Comparison of ENCODE assay signal across 1 cellular context in genomic region chr11:44727373-44728084, GRCh38.
A peak's percentile ranks its signal among the peaks of the same experiment; 100 is the strongest.
TF ChIP-seq lines count a peak whose summit lies in the region.

No MANE protein-coding gene starts in this region.

TF ChIP-seq in WTC11, 78 proteins besides CTCF, POLR2A, EP300 and RAD21 (continued from another document):
- TF ChIP-seq ERG (CRISPR knock-in tag; IDR thresholded peaks at IDR 0.05) (no peak), CREM (CRISPR knock-in tag; IDR thresholded peaks at IDR 0.05) (no peak), JUN (CRISPR knock-in tag; IDR thresholded peaks at IDR 0.05) (no peak), ETV6 (CRISPR knock-in tag; IDR thresholded peaks at IDR 0.05) (peak; percentile 77), NFATC4 (CRISPR knock-in tag; IDR thresholded peaks at IDR 0.05) (no peak), ZBTB43 (CRISPR knock-in tag; IDR thresholded peaks at IDR 0.05) (no peak), SMAD4 (CRISPR knock-in tag; IDR thresholded peaks at IDR 0.05) (no peak), ZMAT4 (CRISPR knock-in tag; IDR thresholded peaks at IDR 0.05) (no peak), ZBTB21 (CRISPR knock-in tag; IDR thresholded peaks at IDR 0.05; ENCODE audit: borderline replicate concordance) (peak; percentile 8; the same call in 1 of the 2 replicates), TCF7 (CRISPR knock-in tag; IDR thresholded peaks at IDR 0.05; ENCODE audit: low read depth) (no peak), GABPB1 (CRISPR knock-in tag; IDR thresholded peaks at IDR 0.05) (no peak), TEAD4 (CRISPR knock-in tag; IDR thresholded peaks at IDR 0.05) (no peak), SP1 (CRISPR knock-in tag; conservative IDR thresholded peaks at IDR 0.05) (no peak), RORB (CRISPR knock-in tag; IDR thresholded peaks at IDR 0.05) (no peak), TP53 (CRISPR knock-in tag; IDR thresholded peaks at IDR 0.05) (no peak), USF1 (CRISPR knock-in tag; IDR thresholded peaks at IDR 0.05) (no peak), KAT7 (CRISPR knock-in tag; IDR thresholded peaks at IDR 0.05; ENCODE audit: borderline replicate concordance) (0 out of 2 replicates have a peak, but pooled peaks have one; percentile 59), CBFB (CRISPR knock-in tag; IDR thresholded peaks at IDR 0.05; ENCODE audit: low read depth) (0 out of 2 replicates have a peak, but pooled peaks have one; percentile 34), OVOL2 (CRISPR knock-in tag; IDR thresholded peaks at IDR 0.05; ENCODE audit: borderline replicate concordance) (no peak), ZNF232 (CRISPR knock-in tag; IDR thresholded peaks at IDR 0.05) (no peak), AR (CRISPR knock-in tag; IDR thresholded peaks at IDR 0.05) (no peak), PREB (CRISPR knock-in tag; IDR thresholded peaks at IDR 0.05; ENCODE audit: borderline replicate concordance) (no peak), PRRX2 (CRISPR knock-in tag; IDR thresholded peaks at IDR 0.05) (no peak), GTF2I (CRISPR knock-in tag; conservative IDR thresholded peaks at IDR 0.05) (no peak), USF2 (CRISPR knock-in tag; IDR thresholded peaks at IDR 0.05) (no peak), SOX15 (CRISPR knock-in tag; IDR thresholded peaks at IDR 0.05) (no peak), ZNF532 (CRISPR knock-in tag; IDR thresholded peaks at IDR 0.05; ENCODE audit: borderline replicate concordance) (no peak), FOXP4 (CRISPR knock-in tag; IDR thresholded peaks at IDR 0.05) (0 out of 2 replicates have a peak, but pooled peaks have one; percentile 63), AFF4 (CRISPR knock-in tag; IDR thresholded peaks at IDR 0.05; ENCODE audit: borderline replicate concordance) (no peak), ZNF138 (CRISPR knock-in tag; conservative IDR thresholded peaks at IDR 0.05) (no peak), MYBL2 (CRISPR knock-in tag; IDR thresholded peaks at IDR 0.05) (peak; percentile 7; the same call in 1 of the 2 replicates), ZNF396 (CRISPR knock-in tag; IDR thresholded peaks at IDR 0.05; ENCODE audit: borderline replicate concordance) (no peak), IRF1 (CRISPR knock-in tag; IDR thresholded peaks at IDR 0.05) (no peak)
TF ChIP-seq in WTC11: peak in this region for 7.
